11 cellular contexts compared by ENCODE assay signal in the genomic region with DNA sequence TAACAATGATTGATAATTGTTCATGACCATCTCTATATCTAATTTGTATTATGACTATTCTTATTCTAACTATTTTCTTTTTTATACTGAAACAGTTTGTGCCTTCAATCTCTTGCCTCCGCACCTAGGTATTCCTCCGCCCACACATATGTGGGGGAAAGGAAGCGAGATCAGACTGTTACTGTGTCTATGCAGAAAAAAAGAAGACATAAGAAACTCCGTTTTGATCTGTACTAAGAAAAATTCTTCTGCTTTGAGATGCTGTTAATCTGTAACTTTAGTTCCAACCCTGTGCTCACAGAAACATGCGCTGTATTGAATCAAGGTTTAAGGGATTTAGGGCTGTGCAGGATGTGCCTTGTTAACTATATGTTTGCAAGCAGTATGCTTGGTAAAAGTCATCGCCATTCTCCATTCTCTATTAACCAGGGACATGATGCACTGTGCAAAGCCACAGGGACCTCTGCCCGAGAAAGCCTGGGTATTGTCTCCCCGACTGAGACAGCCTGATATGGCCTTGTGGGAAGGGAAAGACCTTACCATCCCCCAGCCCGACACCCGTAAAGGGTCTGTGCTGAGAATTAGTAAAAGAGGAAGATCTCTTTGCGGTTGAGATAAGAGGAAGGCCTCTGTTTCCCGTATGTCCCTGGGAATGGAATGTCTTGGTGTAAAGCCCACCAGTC. TPM values are rescaled to one million over a fixed set of nuclear protein-coding genes. Genes with fewer than 3 reads are reported as not detected.
A peak's percentile ranks its signal among the peaks of the same experiment; 100 is the strongest.
DNase-seq lines count a peak whose midpoint lies in the region; ATAC-seq and TF ChIP-seq lines count a peak whose summit lies in the region.
"Had no signal": no experiment of that assay in that cellular context is flagged by ENCODE, and none has a peak within 500 bp of the region (broad histone marks: within the 10 kb centered on the region; RNA-seq: fewer than 3 reads in every experiment).

No MANE protein-coding gene starts in this region.

- H3K27me3 ChIP-seq in BE2C, result no peaks in the 10 kb centered on the region

- whole genome bisulfite sequencing in lower leg skin, 2 donors, result 78 to 85% methylated on average over 12 of the region's 12 CpGs

- H3K9me3 Mint-ChIP-seq in natural killer cell treated with Interleukin-12 subunit alpha and Interleukin-12 subunit beta and Interleukin-15 and Interleukin-18, amount 100 ng/mL, for 72 hours, result no peaks in the 10 kb centered on the region
- H3K9me3 Mint-ChIP-seq in natural killer cell (no peaks in the 10 kb centered on the region), type B pancreatic cell (no peaks in the 10 kb centered on the region)

- H3K36me3 ChIP-seq in BE2C, result no peaks in the 10 kb centered on the region
- H3K36me3 ChIP-seq: prostate gland had no signal

- peak overlapping the region in 1 of 2 donors; percentile 52 for H3K27ac Mint-ChIP-seq in natural killer cell treated with Interleukin-12 subunit alpha and Interleukin-12 subunit beta and Interleukin-15 and Interleukin-18, amount 100 ng/mL, for 72 hours
- no peak overlapping the region for H3K27ac Mint-ChIP-seq in natural killer cell
- H3K27ac Mint-ChIP-seq in type B pancreatic cell, result peak overlapping the region; percentile 1

- H3K9me3 ChIP-seq in BE2C, result no peaks in the 10 kb centered on the region
- H3K9me3 ChIP-seq: prostate gland had no signal

- H3K4me1 Mint-ChIP-seq in natural killer cell treated with Interleukin-12 subunit alpha and Interleukin-12 subunit beta and Interleukin-15 and Interleukin-18, amount 100 ng/mL, for 72 hours (ENCODE audit: low read depth in 2 of 2), result peaks cover 18 to 29% of the 10 kb centered on the region in 2 donors
- H3K4me1 Mint-ChIP-seq in natural killer cell, result peaks cover 5 to 23% of the 10 kb centered on the region in 2 donors
- H3K4me1 Mint-ChIP-seq in type B pancreatic cell (ENCODE audit: unreplicated experiment), result peaks cover 25% of the 10 kb centered on the region

- H3K4me3 Mint-ChIP-seq in natural killer cell treated with Interleukin-12 subunit alpha and Interleukin-12 subunit beta and Interleukin-15 and Interleukin-18, amount 100 ng/mL, for 72 hours, result peak overlapping the region; percentile 38
- no peak overlapping the region for H3K4me3 Mint-ChIP-seq in natural killer cell
- H3K4me3 Mint-ChIP-seq in type B pancreatic cell, result no peak overlapping the region

- no peaks in the 10 kb centered on the region for H3K4me1 ChIP-seq in BE2C

- no peaks in the 10 kb centered on the region for H3K27me3 Mint-ChIP-seq in natural killer cell treated with Interleukin-12 subunit alpha and Interleukin-12 subunit beta and Interleukin-15 and Interleukin-18, amount 100 ng/mL, for 72 hours
- H3K27me3 Mint-ChIP-seq in natural killer cell (ENCODE audit: low read depth in 2 of 2) (no peaks in the 10 kb centered on the region), type B pancreatic cell (no peaks in the 10 kb centered on the region)

- no peaks in the 10 kb centered on the region for H3K36me3 Mint-ChIP-seq in natural killer cell treated with Interleukin-12 subunit alpha and Interleukin-12 subunit beta and Interleukin-15 and Interleukin-18, amount 100 ng/mL, for 72 hours
- no peaks in the 10 kb centered on the region for H3K36me3 Mint-ChIP-seq in natural killer cell
- no peaks in the 10 kb centered on the region for H3K36me3 Mint-ChIP-seq in type B pancreatic cell

- intact Hi-C loops in natural killer cell (cut with micrococcal nuclease), result no loop called here
- intact Hi-C loops in lower leg skin (cut with DNase I; ENCODE audit: low total_unique reads), result no loop called here

- no peak for ATAC-seq in natural killer cell treated with Interleukin-12 subunit alpha and Interleukin-12 subunit beta and Interleukin-15 and Interleukin-18, amount 100 ng/mL, for 72 hours
- ATAC-seq in natural killer cell (no peak), HG02678 (IDR thresholded peaks at IDR 0.05; ENCODE audit: unreplicated experiment) (no peak)

- no peak overlapping the region for H3K4me3 ChIP-seq in BE2C (ENCODE audit: low read depth, low read length)
- no peak overlapping the region for H3K4me3 ChIP-seq in lower leg skin (ENCODE audit: low read depth, poor library complexity, severe bottlenecking)
- H3K4me3 ChIP-seq: prostate gland had no signal

- no peak for TF ChIP-seq CTCF in natural killer cell (IDR thresholded peaks at IDR 0.05)
- no peak for TF ChIP-seq CTCF in type B pancreatic cell (conservative IDR thresholded peaks at IDR 0.05)
- no peak for TF ChIP-seq CTCF in BE2C (IDR thresholded peaks at IDR 0.05; ENCODE audit: low read depth, low read length)
- TF ChIP-seq CTCF in lower leg skin (IDR thresholded peaks at IDR 0.05), result no peak

- no peak for DNase-seq in natural killer cell treated with Interleukin-12 subunit alpha and Interleukin-12 subunit beta and Interleukin-15 and Interleukin-18, amount 100 ng/mL, for 72 hours (ENCODE audit: low spot score)
- DNase-seq in natural killer cell (no peak), kidney tubule cell (ENCODE audit: low spot score) (peak; percentile 69), type B pancreatic cell (ENCODE audit: extremely low spot score, unreplicated experiment) (no peak), BE2C (no peak), lower leg skin (ENCODE audit: low spot score in 2 of 2) (no peak)
- peak; percentile 26 to 40 for DNase-seq in activated CD4-positive, alpha-beta T cell treated with anti-CD3 and anti-CD28 coated beads, Interleukin-2, amount 50 U/mL, for 48 hours
- DNase-seq: foreskin fibroblast, NCI-H748 treated with DMSO at 0.1 percent for 48 hours had no signal

- no peak for TF ChIP-seq POLR2A in lower leg skin (IDR thresholded peaks at IDR 0.05)

RNA-seq across cellular contexts. Expression of gene SCYL1, which starts 2.1 kb away (rescaled TPM):
- 100 to 1,000 TPM in 1 of 2 donors, 10 to 100 TPM in 1; 84.5 to 112 TPM for total RNA-seq in natural killer cell treated with Interleukin-12 subunit alpha and Interleukin-12 subunit beta and Interleukin-15 and Interleukin-18, amount 100 ng/mL, for 72 hours
- 10 to 100 TPM; 61.7 to 79.9 (median 71.3) TPM for total RNA-seq in natural killer cell
- 79.4 and 80.4 TPM in 2 replicates for total RNA-seq in type B pancreatic cell (ENCODE audit: low replicate concordance)
- polyA plus RNA-seq in BE2C (2012; ENCODE audit: insufficient read depth, insufficient read length, low read depth), result 66.9 TPM
- total RNA-seq in lower leg skin, result 100 to 1,000 TPM in 1 of 4 donors, 10 to 100 TPM in 3; 73.1 to 103 (median 89.5) TPM

RNA-seq across cellular contexts. Expression of gene MALAT1, which starts 23.9 kb away (rescaled TPM):
- 1,000 to 10,000 TPM; 6,610 to 7,236 TPM for total RNA-seq in natural killer cell treated with Interleukin-12 subunit alpha and Interleukin-12 subunit beta and Interleukin-15 and Interleukin-18, amount 100 ng/mL, for 72 hours
- total RNA-seq in natural killer cell, result over 10,000 TPM; 32,911 to 36,726 (median 33,502) TPM
- total RNA-seq in type B pancreatic cell (ENCODE audit: low replicate concordance), result 4,133 and 6,276 TPM in 2 replicates
- 273 TPM for polyA plus RNA-seq in BE2C (2012; ENCODE audit: insufficient read depth, insufficient read length, low read depth)
- total RNA-seq in lower leg skin, result over 10,000 TPM in 1 of 4 donors, 1,000 to 10,000 TPM in 3; 5,806 to 14,299 (median 7,416) TPM

RNA-seq across cellular contexts. Expression of gene LTBP3, which starts 35.4 kb away (rescaled TPM):
- 10 to 100 TPM; 42.3 to 60.2 TPM for total RNA-seq in natural killer cell treated with Interleukin-12 subunit alpha and Interleukin-12 subunit beta and Interleukin-15 and Interleukin-18, amount 100 ng/mL, for 72 hours
- total RNA-seq in natural killer cell (100 to 1,000 TPM; 121 to 155 (median 140) TPM), type B pancreatic cell (ENCODE audit: low replicate concordance) (71.8 and 74.1 TPM in 2 replicates), lower leg skin (100 to 1,000 TPM in 2 of 4 donors, 10 to 100 TPM in 2; 71.9 to 113 (median 100) TPM)
- polyA plus RNA-seq in BE2C (2012; ENCODE audit: insufficient read depth, insufficient read length, low read depth), result 99.8 TPM

RNA-seq across cellular contexts. Expression of gene ZNRD2, which starts 47.5 kb away (rescaled TPM):
- total RNA-seq in natural killer cell treated with Interleukin-12 subunit alpha and Interleukin-12 subunit beta and Interleukin-15 and Interleukin-18, amount 100 ng/mL, for 72 hours, result 10 to 100 TPM; 55.8 to 89.3 TPM
- total RNA-seq in natural killer cell (10 to 100 TPM; 40.9 to 64.1 (median 60.0) TPM), type B pancreatic cell (ENCODE audit: low replicate concordance) (32.2 and 33.9 TPM in 2 replicates), lower leg skin (10 to 100 TPM; 41.9 to 62.9 (median 50.6) TPM)
- 321 TPM for polyA plus RNA-seq in BE2C (2012; ENCODE audit: insufficient read depth, insufficient read length, low read depth)

RNA-seq across cellular contexts. Expression of gene FAM89B, which starts 49.6 kb away (rescaled TPM):
- total RNA-seq in natural killer cell treated with Interleukin-12 subunit alpha and Interleukin-12 subunit beta and Interleukin-15 and Interleukin-18, amount 100 ng/mL, for 72 hours, result 10 to 100 TPM; 38.0 to 71.5 TPM
- total RNA-seq in natural killer cell (10 to 100 TPM; 41.4 to 52.4 (median 44.6) TPM), type B pancreatic cell (ENCODE audit: low replicate concordance) (55.7 and 56.1 TPM in 2 replicates), lower leg skin (10 to 100 TPM; 57.8 to 73.3 (median 61.2) TPM)
- polyA plus RNA-seq in BE2C (2012; ENCODE audit: insufficient read depth, insufficient read length, low read depth), result 68.0 TPM

Comparison
In these comparisons a context has a peak if more than half of its experiments do, and no peak if none do; other contexts are left out.
1. DNase-seq: peak in activated CD4-positive, alpha-beta T cell treated with anti-CD3 and anti-CD28 coated beads, Interleukin-2, amount 50 U/mL, for 48 hours (2 of 2) and kidney tubule cell (single experiment); none in natural killer cell treated with Interleukin-12 subunit alpha and Interleukin-12 subunit beta and Interleukin-15 and Interleukin-18, amount 100 ng/mL, for 72 hours (single experiment), natural killer cell (single experiment), type B pancreatic cell (single experiment), BE2C (single experiment) and lower leg skin (0 of 2).